1 cellular context compared by ENCODE assay signal in the genomic region with DNA sequence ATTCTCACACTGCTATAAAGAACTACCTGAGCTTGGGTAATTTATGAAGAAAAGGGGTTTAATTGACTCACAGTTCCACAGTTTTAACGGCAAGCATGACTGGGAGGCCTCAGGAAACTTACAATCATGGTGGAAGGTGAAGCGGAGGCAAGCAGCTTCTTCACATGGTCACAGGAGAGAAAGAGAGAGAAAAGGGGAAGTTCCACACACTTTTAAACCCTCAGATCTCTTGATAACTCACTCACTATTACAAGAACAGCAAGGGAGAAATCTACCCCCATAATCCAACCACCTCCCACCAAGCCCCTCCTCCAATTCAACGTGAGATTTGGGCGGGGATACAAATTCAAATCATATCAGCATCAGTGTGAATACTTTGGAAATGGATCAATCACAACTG.
TF ChIP-seq lines count a peak whose summit lies in the region.

No MANE protein-coding gene starts in this region.

TF ChIP-seq in GM23338, 12 proteins besides CTCF, POLR2A, EP300 and RAD21 (continued from another document):
- TF ChIP-seq, protein P1, sequence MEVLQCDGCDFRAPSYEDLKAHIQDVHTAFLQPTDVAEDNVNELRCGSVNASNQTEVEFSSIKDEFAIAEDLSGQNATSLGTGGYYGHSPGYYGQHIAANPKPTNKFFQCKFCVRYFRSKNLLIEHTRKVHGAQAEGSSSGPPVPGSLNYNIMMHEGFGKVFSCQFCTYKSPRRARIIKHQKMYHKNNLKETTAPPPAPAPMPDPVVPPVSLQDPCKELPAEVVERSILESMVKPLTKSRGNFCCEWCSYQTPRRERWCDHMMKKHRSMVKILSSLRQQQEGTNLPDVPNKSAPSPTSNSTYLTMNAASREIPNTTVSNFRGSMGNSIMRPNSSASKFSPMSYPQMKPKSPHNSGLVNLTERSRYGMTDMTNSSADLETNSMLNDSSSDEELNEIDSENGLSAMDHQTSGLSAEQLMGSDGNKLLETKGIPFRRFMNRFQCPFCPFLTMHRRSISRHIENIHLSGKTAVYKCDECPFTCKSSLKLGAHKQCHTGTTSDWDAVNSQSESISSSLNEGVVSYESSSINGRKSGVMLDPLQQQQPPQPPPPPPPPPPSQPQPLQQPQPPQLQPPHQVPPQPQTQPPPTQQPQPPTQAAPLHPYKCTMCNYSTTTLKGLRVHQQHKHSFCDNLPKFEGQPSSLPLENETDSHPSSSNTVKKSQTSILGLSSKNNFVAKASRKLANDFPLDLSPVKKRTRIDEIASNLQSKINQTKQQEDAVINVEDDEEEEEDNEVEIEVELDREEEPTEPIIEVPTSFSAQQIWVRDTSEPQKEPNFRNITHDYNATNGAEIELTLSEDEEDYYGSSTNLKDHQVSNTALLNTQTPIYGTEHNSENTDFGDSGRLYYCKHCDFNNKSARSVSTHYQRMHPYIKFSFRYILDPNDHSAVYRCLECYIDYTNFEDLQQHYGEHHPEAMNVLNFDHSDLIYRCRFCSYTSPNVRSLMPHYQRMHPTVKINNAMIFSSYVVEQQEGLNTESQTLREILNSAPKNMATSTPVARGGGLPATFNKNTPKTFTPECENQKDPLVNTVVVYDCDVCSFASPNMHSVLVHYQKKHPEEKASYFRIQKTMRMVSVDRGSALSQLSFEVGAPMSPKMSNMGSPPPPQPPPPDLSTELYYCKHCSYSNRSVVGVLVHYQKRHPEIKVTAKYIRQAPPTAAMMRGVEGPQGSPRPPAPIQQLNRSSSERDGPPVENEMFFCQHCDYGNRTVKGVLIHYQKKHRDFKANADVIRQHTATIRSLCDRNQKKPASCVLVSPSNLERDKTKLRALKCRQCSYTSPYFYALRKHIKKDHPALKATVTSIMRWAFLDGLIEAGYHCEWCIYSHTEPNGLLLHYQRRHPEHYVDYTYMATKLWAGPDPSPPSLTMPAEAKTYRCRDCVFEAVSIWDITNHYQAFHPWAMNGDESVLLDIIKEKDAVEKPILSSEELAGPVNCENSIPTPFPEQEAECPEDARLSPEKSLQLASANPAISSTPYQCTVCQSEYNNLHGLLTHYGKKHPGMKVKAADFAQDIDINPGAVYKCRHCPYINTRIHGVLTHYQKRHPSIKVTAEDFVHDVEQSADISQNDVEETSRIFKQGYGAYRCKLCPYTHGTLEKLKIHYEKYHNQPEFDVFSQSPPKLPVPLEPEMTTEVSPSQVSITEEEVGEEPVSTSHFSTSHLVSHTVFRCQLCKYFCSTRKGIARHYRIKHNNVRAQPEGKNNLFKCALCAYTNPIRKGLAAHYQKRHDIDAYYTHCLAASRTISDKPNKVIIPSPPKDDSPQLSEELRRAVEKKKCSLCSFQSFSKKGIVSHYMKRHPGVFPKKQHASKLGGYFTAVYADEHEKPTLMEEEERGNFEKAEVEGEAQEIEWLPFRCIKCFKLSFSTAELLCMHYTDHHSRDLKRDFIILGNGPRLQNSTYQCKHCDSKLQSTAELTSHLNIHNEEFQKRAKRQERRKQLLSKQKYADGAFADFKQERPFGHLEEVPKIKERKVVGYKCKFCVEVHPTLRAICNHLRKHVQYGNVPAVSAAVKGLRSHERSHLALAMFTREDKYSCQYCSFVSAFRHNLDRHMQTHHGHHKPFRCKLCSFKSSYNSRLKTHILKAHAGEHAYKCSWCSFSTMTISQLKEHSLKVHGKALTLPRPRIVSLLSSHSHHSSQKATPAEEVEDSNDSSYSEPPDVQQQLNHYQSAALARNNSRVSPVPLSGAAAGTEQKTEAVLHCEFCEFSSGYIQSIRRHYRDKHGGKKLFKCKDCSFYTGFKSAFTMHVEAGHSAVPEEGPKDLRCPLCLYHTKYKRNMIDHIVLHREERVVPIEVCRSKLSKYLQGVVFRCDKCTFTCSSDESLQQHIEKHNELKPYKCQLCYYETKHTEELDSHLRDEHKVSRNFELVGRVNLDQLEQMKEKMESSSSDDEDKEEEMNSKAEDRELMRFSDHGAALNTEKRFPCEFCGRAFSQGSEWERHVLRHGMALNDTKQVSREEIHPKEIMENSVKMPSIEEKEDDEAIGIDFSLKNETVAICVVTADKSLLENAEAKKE (CRISPR knock-in tag; IDR thresholded peaks at IDR 0.05): no peak
- TF ChIP-seq EZH2 (IDR thresholded peaks at IDR 0.05; ENCODE audit: low read depth, unreplicated experiment) (no peak), ZNF331 (CRISPR knock-in tag; IDR thresholded peaks at IDR 0.05; ENCODE audit: low read depth) (no peak)
